8 cellular contexts compared by ENCODE assay signal in genomic region chr3:97910236-97910831, GRCh38.
A peak's percentile ranks its signal among the peaks of the same experiment; 100 is the strongest.
DNase-seq lines count a peak whose midpoint lies in the region; ATAC-seq, FAIRE-seq and TF ChIP-seq lines count a peak whose summit lies in the region.
"Not testable (repeated sequence)": the region's sequence is repeated elsewhere in the genome, so short reads cannot be mapped to it uniquely, and the experiment has no call there.

No MANE protein-coding gene starts in this region.

- not testable (repeated sequence) for H3K4me1 Mint-ChIP-seq in GM23338

- H2AFZ ChIP-seq in GM23338: not testable (repeated sequence)

- not testable (repeated sequence) for ATAC-seq in GM23338

- not testable (repeated sequence) for H3K27me3 Mint-ChIP-seq in GM23338 (ENCODE audit: insufficient read depth, low read depth, poor library complexity)

- H3K9me2 ChIP-seq in GM23338 (ENCODE audit: insufficient read depth): not testable (repeated sequence)

- not testable (repeated sequence) for TF ChIP-seq POLR2A in NB4 (IDR thresholded peaks at IDR 0.05; ENCODE audit: extremely low read depth, insufficient read length)

- peak overlapping the region; percentile 94 for H3K27ac Mint-ChIP-seq in GM23338

- H3K4me3 ChIP-seq in GM23338; kidney (ENCODE audit: low read length in 2 of 2): not testable (repeated sequence)
- H3K4me3 ChIP-seq in NB4 (ENCODE audit: low read depth, low read length) (peak overlapping the region; percentile 59), colonic mucosa (peak overlapping the region; percentile 3)

- H3K36me3 Mint-ChIP-seq in GM23338 (ENCODE audit: low read depth): not testable (repeated sequence)

- H3F3A ChIP-seq in GM23338 (replicated peaks; ENCODE audit: low read depth): not testable (repeated sequence)

- H3K27me3 ChIP-seq in GM23338 (ENCODE audit: insufficient read depth); colonic mucosa: not testable (repeated sequence)

- peak overlapping the region; percentile 69; the same call in 1 of the 2 replicates for H3K4me2 ChIP-seq in GM23338

- H3K9ac ChIP-seq in colonic mucosa (ENCODE audit: low read depth in 2 of 2, low read length in 2 of 2); kidney (ENCODE audit: low read length in 2 of 2): not testable (repeated sequence)

- H4K20me1 ChIP-seq in GM23338 (replicated peaks; ENCODE audit: insufficient read depth): not testable (repeated sequence)

- not testable (repeated sequence) for TF ChIP-seq CTCF in 22Rv1 (IDR thresholded peaks at IDR 0.05); GM23338 (conservative IDR thresholded peaks at IDR 0.05; ENCODE audit: low read depth in 2 of 2); NB4 (IDR thresholded peaks at IDR 0.05; ENCODE audit: low read depth, low read length); colonic mucosa (IDR thresholded peaks at IDR 0.05); kidney (IDR thresholded peaks at IDR 0.05; ENCODE audit: borderline replicate concordance, extremely low read depth, insufficient read depth)

- H3K79me2 ChIP-seq in GM23338 (replicated peaks; ENCODE audit: insufficient read depth): not testable (repeated sequence)

- H3K4me3 Mint-ChIP-seq in GM23338: peak overlapping the region; percentile 53; the same call in 2 of the 3 replicates

- peaks cover 12% of the 10 kb centered on the region for H3K4me1 ChIP-seq in GM23338 (ENCODE audit: insufficient read depth)
- not testable (repeated sequence) for H3K4me1 ChIP-seq in colonic mucosa; kidney (ENCODE audit: control insufficient read depth in 1 of 2, insufficient read depth in 1 of 2, low read depth in 1 of 2, low read length in 2 of 2)

- H3K9me3 ChIP-seq in colonic mucosa; kidney (ENCODE audit: control insufficient read depth in 1 of 2, low read length in 2 of 2): not testable (repeated sequence)

- H3K27ac ChIP-seq in 22Rv1: peak overlapping the region; percentile 30; the same call in 1 of the 2 replicates
- H3K27ac ChIP-seq in GM23338 (ENCODE audit: low read depth); kidney (ENCODE audit: low read depth in 2 of 2, low read length in 2 of 2): not testable (repeated sequence)
- peak overlapping the region; percentile 50 for H3K27ac ChIP-seq in colonic mucosa

- H3K36me3 ChIP-seq in GM23338 (ENCODE audit: insufficient read depth); colonic mucosa; kidney (ENCODE audit: control insufficient read depth in 1 of 2, insufficient read depth in 2 of 2, low read length in 2 of 2): not testable (repeated sequence)

- not testable (repeated sequence) for FAIRE-seq in kidney (lab: Jason Lieb, UNC)

- DNase-seq in GM23338 (ENCODE audit: low spot score); NB4 (ENCODE audit: low read depth); colonic mucosa: not testable (repeated sequence)
- peak; percentile 8 for DNase-seq in activated CD4-positive, alpha-beta T cell treated with anti-CD3 and anti-CD28 coated beads for 1 hour
- DNase-seq in activated T-helper 1 cell treated with Interleukin-2 at 50 U/mL for 16 hours (ENCODE audit: low read depth): peak; percentile 25
- DNase-seq in kidney: peak; percentile 23
- peak; percentile 3 for DNase-seq in stimulated activated CD4-positive, alpha-beta T cell treated with anti-CD3 and anti-CD28 coated beads, Interleukin-15, amount 100 ng/mL, for 24 hours

- H3K9me3 Mint-ChIP-seq in GM23338: peaks cover 13% of the 10 kb centered on the region; the same call in 2 of the 3 replicates

- intact Hi-C loops in colonic mucosa (cut with DNase I); kidney (cut with DNase I): not testable (repeated sequence)
